In the genomic region with DNA sequence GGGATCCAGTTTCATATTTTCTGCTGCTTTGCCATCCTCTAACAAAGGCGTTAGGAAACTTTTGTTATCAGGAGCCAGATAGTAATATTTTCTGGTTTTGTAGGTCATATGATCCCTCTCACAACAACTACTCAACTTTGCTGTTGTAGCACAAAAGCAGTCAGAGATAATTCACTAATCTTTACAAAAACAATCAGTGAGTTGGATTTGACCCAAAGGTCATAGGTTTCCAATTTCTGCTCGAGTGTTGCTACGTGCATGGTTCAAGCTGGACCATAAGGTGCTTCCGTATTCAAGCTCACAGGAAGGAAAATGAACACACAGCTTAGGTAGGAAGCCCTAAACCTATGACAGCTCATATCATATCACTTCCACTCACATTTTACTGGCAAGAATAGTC, we compare ENCODE assay signal across 27 cellular contexts.
"Had no signal": no experiment of that assay in that cellular context is flagged by ENCODE, and none has a peak within 500 bp of the region (broad histone marks: within the 10 kb centered on the region; RNA-seq: fewer than 3 reads in every experiment).

No MANE protein-coding gene starts in this region.

- DNase-seq: cortex of kidney; effector CD8-positive, alpha-beta T cell; effector memory CD8-positive, alpha-beta T cell; erythroblast; esophagus squamous epithelium; foreskin fibroblast; foreskin melanocyte; gastrocnemius medialis; glutamatergic neuron; head of caudate nucleus; heart right ventricle; hippocampal formation; left cardiac atrium; left lung; left ventricle myocardium superior; lower lobe of right lung; mesenchymal stem cell; mucosa of descending colon; naive B cell; naive thymus-derived CD8-positive, alpha-beta T cell had no signal

- H3K27ac Mint-ChIP-seq: dendritic cell treated with granulocyte-macrophage colony-stimulating factor and Interleukin-4, amounts not matched to agents 40 ng/mL and 50 ng/mL, for 4 days; effector memory CD8-positive, alpha-beta T cell; endodermal cell; mesothelial cell of epicardium; naive B cell; naive thymus-derived CD8-positive, alpha-beta T cell had no signal

- ATAC-seq: effector memory CD8-positive, alpha-beta T cell; esophagus mucosa; gastrocnemius medialis; heart right ventricle; left cardiac atrium; left lung; left ventricle myocardium superior; lower lobe of right lung; mucosa of descending colon; naive thymus-derived CD8-positive, alpha-beta T cell had no signal

- H3K4me3 Mint-ChIP-seq: dendritic cell treated with granulocyte-macrophage colony-stimulating factor and Interleukin-4, amounts not matched to agents 40 ng/mL and 50 ng/mL, for 4 days; effector memory CD8-positive, alpha-beta T cell; endodermal cell; mesothelial cell of epicardium; naive B cell; naive thymus-derived CD8-positive, alpha-beta T cell had no signal

- H3K4me1 ChIP-seq: esophagus squamous epithelium, gastrocnemius medialis, left lung, lower lobe of right lung had no signal

- H3K27ac ChIP-seq: epithelial cell of prostate, esophagus squamous epithelium, gastrocnemius medialis, heart right ventricle, left lung, lower lobe of right lung had no signal

- H3K4me1 Mint-ChIP-seq: endodermal cell, mesothelial cell of epicardium had no signal

- H3K9me3 Mint-ChIP-seq: effector memory CD8-positive, alpha-beta T cell; endodermal cell had no signal

- H3K4me3 ChIP-seq: esophagus squamous epithelium, gastrocnemius medialis, heart right ventricle, left lung, lower lobe of right lung, mucosa of descending colon had no signal

- H3K9me3 ChIP-seq: esophagus squamous epithelium, gastrocnemius medialis, lower lobe of right lung, mucosa of descending colon had no signal

- H3K36me3 ChIP-seq: esophagus squamous epithelium, gastrocnemius medialis, heart right ventricle, left lung, lower lobe of right lung had no signal

- H3K27me3 Mint-ChIP-seq: effector memory CD8-positive, alpha-beta T cell; naive thymus-derived CD8-positive, alpha-beta T cell had no signal

- FAIRE-seq: islet of Langerhans, keratinocyte had no signal

- H3K36me3 Mint-ChIP-seq: mesothelial cell of epicardium had no signal

- H3K27me3 ChIP-seq: gastrocnemius medialis, left lung had no signal
